8 cellular contexts compared by ENCODE assay signal in genomic region chrX:71652405-71652804, GRCh38. TPM values are rescaled to one million over a fixed set of nuclear protein-coding genes. Genes with fewer than 3 reads are reported as not detected.
A peak's percentile ranks its signal among the peaks of the same experiment; 100 is the strongest.
DNase-seq lines count a peak whose midpoint lies in the region; ATAC-seq and TF ChIP-seq lines count a peak whose summit lies in the region.

No MANE protein-coding gene starts in this region.

- intact Hi-C loops in left lung (cut with DNase I): no loop called here

- H3K4me3 ChIP-seq in NB4 (ENCODE audit: low read depth, low read length): no peak overlapping the region
- H3K4me3 ChIP-seq in left lung: no peak overlapping the region

- no peaks in the 10 kb centered on the region for H3K36me3 Mint-ChIP-seq in chondrocyte (ENCODE audit: low read depth)

- TF ChIP-seq POLR2A in NB4 (IDR thresholded peaks at IDR 0.05; ENCODE audit: extremely low read depth, insufficient read length): no peak

- H3K9me3 ChIP-seq in left lung: no peaks in the 10 kb centered on the region

- H3K36me3 ChIP-seq in left lung: no peaks in the 10 kb centered on the region

- ATAC-seq in left lung: peak; percentile 92

- no peaks in the 10 kb centered on the region for H3K9me3 Mint-ChIP-seq in chondrocyte (ENCODE audit: low read depth)

- H3K27me3 ChIP-seq in left lung: no peaks in the 10 kb centered on the region

- H3K4me1 Mint-ChIP-seq in chondrocyte (ENCODE audit: low read depth): no peaks in the 10 kb centered on the region

- H3K27me3 Mint-ChIP-seq in chondrocyte (ENCODE audit: low read depth): no peaks in the 10 kb centered on the region

- H3K27ac Mint-ChIP-seq in chondrocyte (ENCODE audit: unreplicated experiment): no peak overlapping the region

- TF ChIP-seq CTCF in NB4 (IDR thresholded peaks at IDR 0.05; ENCODE audit: low read depth, low read length): peak; percentile 57
- peak; percentile 79 for TF ChIP-seq CTCF in chondrocyte (IDR thresholded peaks at IDR 0.05)
- peak; percentile 36 to 47 for TF ChIP-seq CTCF in left lung (IDR thresholded peaks at IDR 0.05)

- H3K4me1 ChIP-seq in left lung: no peaks in the 10 kb centered on the region

- DNase-seq in SIG-M5 treated with dmso at 0.1 percent for 504 hours (lab: John Stamatoyannopoulos, UW; ENCODE audit: unreplicated experiment) (peak; percentile 49), SIG-M5 (lab: John Stamatoyannopoulos, UW) (no peak), NB4 (ENCODE audit: low read depth) (peak; percentile 65), T-helper 1 cell (peak in 4 of 5 donors; percentile 24 to 62 (median 44)), chondrocyte (ENCODE audit: low spot score) (no peak), left lung (no peak), NCI-H128 (lab: John Stamatoyannopoulos, UW; ENCODE audit: unreplicated experiment) (no peak)
- DNase-seq in stimulated activated CD8-positive, alpha-beta memory T cell treated with anti-CD3 and anti-CD28 coated beads, Interleukin-7, amount 100 ng/mL, for 24 hours (ENCODE audit: low read depth): peak; percentile 32

- H3K27ac ChIP-seq in left lung: no peak overlapping the region

- no peak overlapping the region for H3K4me3 Mint-ChIP-seq in chondrocyte (ENCODE audit: unreplicated experiment)

RNA-seq across cellular contexts. Expression of gene CXCR3, which starts 34.1 kb away (rescaled TPM):
- not detected in 3 replicates for total RNA-seq in chondrocyte
- total RNA-seq in left lung: 1 to 10 TPM in 1 of 2 donors, under 1 TPM in 1; 0.50 to 1.7 TPM

Comparison
In these comparisons a context has a peak if more than half of its experiments do, and no peak if none do; other contexts are left out.
1. DNase-seq: peak in SIG-M5 treated with dmso at 0.1 percent for 504 hours (single experiment), NB4 (single experiment), T-helper 1 cell (4 of 5) and stimulated activated CD8-positive, alpha-beta memory T cell treated with anti-CD3 and anti-CD28 coated beads, Interleukin-7, amount 100 ng/mL, for 24 hours (single experiment); none in SIG-M5 (single experiment), chondrocyte (single experiment), left lung (0 of 2) and NCI-H128 (single experiment).
2. Peak in every context shown above with its lines, with median percentiles within 50 percentile points of each other: CTCF ChIP-seq.